ENCODE assay signal across 1 cellular context in genomic region chr10:77926566-77927342, GRCh38.
TF ChIP-seq lines count a peak whose summit lies in the region.

DLG5 (minus strand) TSS chr10:77926755; CDS start chr10:77926520, 235 bp downstream.

TF ChIP-seq in HepG2, 621 proteins besides CTCF, POLR2A, EP300 and RAD21 (continued from another document):
- TF ChIP-seq MXD3 (CRISPR knock-in tag; IDR thresholded peaks at IDR 0.05), result peak; percentile 39; the same call in 1 of the 2 replicates
- TF ChIP-seq POLR2G (IDR thresholded peaks at IDR 0.05; ENCODE audit: low read depth, low read length), result peak; percentile 50
- no peak for TF ChIP-seq AGO1 (IDR thresholded peaks at IDR 0.05; ENCODE audit: low read depth, low read length, poor library complexity, severe bottlenecking)
- TF ChIP-seq ZNF652 (CRISPR knock-in tag; IDR thresholded peaks at IDR 0.05; ENCODE audit: borderline replicate concordance, low read depth), result no peak
- no peak for TF ChIP-seq E2F1 (CRISPR knock-in tag; IDR thresholded peaks at IDR 0.05)
- TF ChIP-seq ZNF83 (CRISPR knock-in tag; IDR thresholded peaks at IDR 0.05; ENCODE audit: borderline replicate concordance), result no peak
- 0 out of 2 replicates have a peak, but pooled peaks have one; percentile 1 for TF ChIP-seq SALL1 (CRISPR knock-in tag; IDR thresholded peaks at IDR 0.05)
- no peak for TF ChIP-seq ZBTB38 (CRISPR knock-in tag; IDR thresholded peaks at IDR 0.05)
- TF ChIP-seq ASH2L (IDR thresholded peaks at IDR 0.05; ENCODE audit: insufficient read length, low read depth, low read length), result peak; percentile 11
- TF ChIP-seq SALL2 (CRISPR knock-in tag; IDR thresholded peaks at IDR 0.05), result no peak
- peak; percentile 12 for TF ChIP-seq HNRNPK (IDR thresholded peaks at IDR 0.05; ENCODE audit: low read depth, low read length, poor library complexity, severe bottlenecking)
- no peak for TF ChIP-seq MLXIP (CRISPR knock-in tag; IDR thresholded peaks at IDR 0.05; ENCODE audit: borderline replicate concordance)
- 0 out of 2 replicates have a peak, but pooled peaks have one; percentile 50 for TF ChIP-seq ZSCAN25 (CRISPR knock-in tag; IDR thresholded peaks at IDR 0.05)
